Comparison of ENCODE assay signal across 11 cellular contexts in the genomic region with DNA sequence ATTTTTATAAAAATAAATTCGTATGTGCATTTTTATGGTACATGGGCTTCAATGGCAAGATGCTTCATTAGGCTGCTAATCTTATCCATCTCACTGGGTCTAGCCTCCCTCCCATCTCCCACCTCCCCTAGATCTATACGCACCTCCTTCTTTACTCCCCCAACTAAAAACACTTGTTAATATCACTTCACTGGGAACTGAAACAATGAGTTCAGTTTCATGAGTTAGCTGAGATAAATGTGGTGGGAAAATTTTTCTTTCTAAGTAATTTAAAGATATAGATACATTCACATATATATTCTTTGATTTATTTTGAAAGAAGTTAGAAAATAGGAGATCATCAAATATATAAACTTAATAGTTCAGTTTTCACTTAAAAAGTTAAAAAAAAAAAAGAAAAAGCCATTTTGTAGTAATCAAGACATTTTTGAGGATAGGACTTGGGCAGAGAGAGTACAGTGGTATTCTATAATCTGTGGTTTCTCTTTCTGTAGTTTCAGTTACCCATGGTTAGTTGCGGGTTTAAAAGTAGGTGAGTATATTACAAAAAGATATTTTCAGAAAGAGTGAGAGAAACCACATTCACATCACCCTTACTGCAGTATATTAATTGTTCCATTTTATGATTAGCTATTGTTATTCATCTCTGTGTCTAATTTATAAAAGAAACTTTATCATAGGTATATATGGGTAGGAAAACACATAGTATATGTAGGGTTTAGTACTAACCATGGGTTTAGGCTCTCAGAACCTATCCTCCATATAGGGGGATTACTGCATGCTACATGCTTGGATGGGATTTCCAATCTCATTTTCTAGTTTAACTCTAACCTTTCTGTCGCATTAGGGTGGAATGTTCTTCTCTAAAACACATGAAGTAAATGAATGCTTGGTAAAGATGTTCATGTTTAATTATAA.
A peak's percentile ranks its signal among the peaks of the same experiment; 100 is the strongest.
DNase-seq lines count a peak whose midpoint lies in the region; ATAC-seq and TF ChIP-seq lines count a peak whose summit lies in the region.
"Had no signal": no experiment of that assay in that cellular context is flagged by ENCODE, and none has a peak within 500 bp of the region (broad histone marks: within the 10 kb centered on the region; RNA-seq: fewer than 3 reads in every experiment).

No MANE protein-coding gene starts in this region.

- no peak overlapping the region for H3K4me3 Mint-ChIP-seq in CD4-positive, alpha-beta T cell
- no peak overlapping the region for H3K4me3 Mint-ChIP-seq in T-cell

- no peak overlapping the region for H3K27ac ChIP-seq in CD4-positive, alpha-beta T cell (ENCODE audit: low read depth, low read length)
- H3K27ac ChIP-seq in caudate nucleus (ENCODE audit: low read depth, low read length): no peak overlapping the region
- H3K27ac ChIP-seq: C4-2B had no signal

- H3K9me3 ChIP-seq in CD4-positive, alpha-beta T cell (ENCODE audit: control insufficient read depth, low read length): no peaks in the 10 kb centered on the region

- no peak for TF ChIP-seq CTCF in CD4-positive, alpha-beta T cell (IDR thresholded peaks at IDR 0.05)

- no peaks in the 10 kb centered on the region for H3K27me3 Mint-ChIP-seq in CD4-positive, alpha-beta T cell
- no peaks in the 10 kb centered on the region for H3K27me3 Mint-ChIP-seq in T-cell

- CTCF ChIA-PET in CD4-positive, alpha-beta T cell (lab: Charles Lee): interaction anchor here (0.9 kb wide), 1 partner anchor 16 kb away, joined by 3 read pairs; no protein-coding TSS in a partner anchor
- CTCF ChIA-PET in T-cell (lab: Charles Lee): interaction anchor here in 1 of 2 donors (0.7 to 1.0 kb wide), 2 partner anchors 14 to 1369 kb away, joined by 3 to 4 read pairs; no protein-coding TSS in a partner anchor

- intact Hi-C loops in CD4-positive, alpha-beta T cell (cut with DNase I, micrococcal nuclease): no loop called here

- peak overlapping the region; percentile 15 for H3K27ac Mint-ChIP-seq in CD4-positive, alpha-beta T cell
- peak overlapping the region; percentile 53 to 65 for H3K27ac Mint-ChIP-seq in T-cell

- H3K27me3 ChIP-seq in CD4-positive, alpha-beta T cell (ENCODE audit: control insufficient read depth, insufficient read depth, low read length): no peaks in the 10 kb centered on the region

- no peaks in the 10 kb centered on the region for H3K36me3 Mint-ChIP-seq in CD4-positive, alpha-beta T cell (ENCODE audit: low read depth)
- no peaks in the 10 kb centered on the region for H3K36me3 Mint-ChIP-seq in T-cell

- ATAC-seq in CD4-positive, alpha-beta T cell (ENCODE audit: poor library complexity): no peak
- ATAC-seq in GM19324 (IDR thresholded peaks at IDR 0.05; ENCODE audit: low FRiP score, unreplicated experiment) (peak; percentile 85), HG02885 (IDR thresholded peaks at IDR 0.05; ENCODE audit: poor library complexity, unreplicated experiment) (peak; percentile 95), T-cell (replicated peaks in 1 of 4) (peak in 3 of 4 experiments; percentile 47 to 71 (median 63))

- no peaks in the 10 kb centered on the region for H3K9me3 Mint-ChIP-seq in CD4-positive, alpha-beta T cell
- no peaks in the 10 kb centered on the region for H3K9me3 Mint-ChIP-seq in T-cell

- DNase-seq in CD4-positive, alpha-beta T cell: no peak
- no peak for DNase-seq in T-cell
- DNase-seq in NCI-H774 (lab: John Stamatoyannopoulos, UW): no peak
- DNase-seq in activated CD4-positive, CD25-positive, alpha-beta regulatory T cell treated with anti-CD3 and anti-CD28 coated beads, Interleukin-2, amount 50 U/mL, for 72 hours: no peak
- no peak for DNase-seq in caudate nucleus (lab: John Stamatoyannopoulos, UW)
- no peak for DNase-seq in kidney tubule cell (ENCODE audit: low spot score)
- DNase-seq: central memory CD4-positive, alpha-beta T cell; head of caudate nucleus had no signal

- H3K4me1 Mint-ChIP-seq in CD4-positive, alpha-beta T cell (ENCODE audit: low read depth): peaks cover 33% of the 10 kb centered on the region
- peaks cover 22 to 42% (median 37%) of the 10 kb centered on the region in 3 donors for H3K4me1 Mint-ChIP-seq in T-cell

- POLR2A ChIA-PET in CD4-positive, alpha-beta T cell (lab: Charles Lee): interaction anchor here (0.5 to 1.2 kb wide), 4 partner anchors 8 to 75 kb away, joined by 3 read pairs; no protein-coding TSS in a partner anchor
- POLR2A ChIA-PET in T-cell (lab: Charles Lee): interaction anchor here (0.6 to 0.9 kb wide), 2 partner anchors 21 to 65 kb away, joined by 3 to 4 read pairs; no protein-coding TSS in a partner anchor
